ENCODE assay signal across 19 cellular contexts in genomic region chr5:169703803-169704202, GRCh38.
DNase-seq lines count a peak whose midpoint lies in the region; ATAC-seq and TF ChIP-seq lines count a peak whose summit lies in the region.
"Had no signal": no experiment of that assay in that cellular context is flagged by ENCODE, and none has a peak within 500 bp of the region (broad histone marks: within the 10 kb centered on the region; RNA-seq: fewer than 3 reads in every experiment).

No MANE protein-coding gene starts in this region.

- H3K9me3 ChIP-seq in A673 (ENCODE audit: low read depth, low read length, poor library complexity, severe bottlenecking) (no peaks in the 10 kb centered on the region), OCI-LY7 (ENCODE audit: low read length) (no peaks in the 10 kb centered on the region)
- no peaks in the 10 kb centered on the region for H3K9me3 ChIP-seq in BLaER1 treated with 17β-estradiol and CSF1 and Interleukin-3, amounts not matched to agents 10 nM and 100 nM (replicated peaks in 1 of 11)
- H3K9me3 ChIP-seq: gastroesophageal sphincter, left ventricle myocardium inferior, thoracic aorta had no signal

- no peaks in the 10 kb centered on the region for H3K27me3 Mint-ChIP-seq in effector memory CD8-positive, alpha-beta T cell
- H3K27me3 Mint-ChIP-seq: activated naive CD8-positive, alpha-beta T cell had no signal

- no peak overlapping the region for H3K4me3 Mint-ChIP-seq in effector memory CD8-positive, alpha-beta T cell
- H3K4me3 Mint-ChIP-seq: activated naive CD8-positive, alpha-beta T cell; brain had no signal

- intact Hi-C loops in A673 (cut with micrococcal nuclease; ENCODE audit: unreplicated experiment) = loop anchor here (2.0 to 5.0 kb wide), 2 partner anchors 398 to 513 kb away; no protein-coding TSS in a partner anchor
- intact Hi-C loops in OCI-LY7 (cut with micrococcal nuclease; ENCODE audit: unreplicated experiment) = no loop called here

- no TSS peak for BruUV-seq in A673 (replicated peaks; lab: Mats Ljungman, UMichigan)
- BruUV-seq in OCI-LY7 (replicated peaks; lab: Mats Ljungman, UMichigan) = TSS peak; percentile 27

- peak overlapping the region; percentile 15 to 35 for H3K27ac Mint-ChIP-seq in effector memory CD8-positive, alpha-beta T cell

- no peaks in the 10 kb centered on the region for H3K27me3 ChIP-seq in A673 (replicated peaks; ENCODE audit: insufficient read depth, low read depth, low read length, poor library complexity)
- H3K27me3 ChIP-seq in BLaER1 treated with 17β-estradiol and CSF1 and Interleukin-3, amounts not matched to agents 10 nM and 100 nM = no peaks in the 10 kb centered on the region
- H3K27me3 ChIP-seq: gastroesophageal sphincter had no signal

- H3K4me1 Mint-ChIP-seq in effector memory CD8-positive, alpha-beta T cell (ENCODE audit: low read depth in 2 of 2) = peaks cover 7 to 8% of the 10 kb centered on the region in 2 donors

- no peak overlapping the region for H3K27ac ChIP-seq in A673 (ENCODE audit: low read depth, low read length, poor library complexity, severe bottlenecking)
- peak overlapping the region in 1 of 11 experiments; percentile 11; a peak in 2 of 22 replicates for H3K27ac ChIP-seq in BLaER1 treated with 17β-estradiol and CSF1 and Interleukin-3, amounts not matched to agents 10 nM and 100 nM
- H3K27ac ChIP-seq in OCI-LY7 (ENCODE audit: low read depth, low read length, poor library complexity, severe bottlenecking) = peak overlapping the region; percentile 86
- H3K27ac ChIP-seq: epithelial cell of prostate, gastroesophageal sphincter, left ventricle myocardium inferior, thoracic aorta had no signal

- H3K36me3 ChIP-seq in A673 (ENCODE audit: insufficient read depth, low read length, poor library complexity, severe bottlenecking) = no peaks in the 10 kb centered on the region
- H3K36me3 ChIP-seq in BLaER1 treated with 17β-estradiol and CSF1 and Interleukin-3, amounts not matched to agents 10 nM and 100 nM = peaks cover 68 to 100% (median 97%) of the 10 kb centered on the region in 11 experiments
- H3K36me3 ChIP-seq in OCI-LY7 (ENCODE audit: insufficient read depth, low read length) = peaks cover 96% of the 10 kb centered on the region
- H3K36me3 ChIP-seq: gastroesophageal sphincter, left ventricle myocardium inferior, thoracic aorta had no signal

- peak overlapping the region; percentile 1 to 50 (median 32); a peak in 19 of 22 replicates for H3K4me2 ChIP-seq in BLaER1 treated with 17β-estradiol and CSF1 and Interleukin-3, amounts not matched to agents 10 nM and 100 nM
- peak overlapping the region; percentile 25; the same call in 1 of the 2 replicates for H3K4me2 ChIP-seq in OCI-LY7 (ENCODE audit: low read length)

- no peak overlapping the region for H2AFZ ChIP-seq in OCI-LY7 (ENCODE audit: low read length)

- H3K4me1 ChIP-seq in A673 (ENCODE audit: insufficient read depth, low read length, poor library complexity, severe bottlenecking) (peaks cover 25% of the 10 kb centered on the region), OCI-LY7 (ENCODE audit: insufficient read depth, low read length, poor library complexity, severe bottlenecking) (peaks cover 52% of the 10 kb centered on the region)
- H3K4me1 ChIP-seq in BLaER1 treated with 17β-estradiol and CSF1 and Interleukin-3, amounts not matched to agents 10 nM and 100 nM = peaks cover 41 to 60% (median 45%) of the 10 kb centered on the region in 10 experiments
- H3K4me1 ChIP-seq: gastroesophageal sphincter, left ventricle myocardium inferior had no signal

- H3K4me3 ChIP-seq in A673 (ENCODE audit: low read depth, low read length, poor library complexity, severe bottlenecking) = no peak overlapping the region
- no peak overlapping the region for H3K4me3 ChIP-seq in BLaER1 treated with 17β-estradiol and CSF1 and Interleukin-3, amounts not matched to agents 10 nM and 100 nM
- no peak overlapping the region for H3K4me3 ChIP-seq in OCI-LY7 (ENCODE audit: low read depth, low read length, poor library complexity, severe bottlenecking)
- H3K4me3 ChIP-seq: gastroesophageal sphincter, left ventricle myocardium inferior, thoracic aorta had no signal

- TF ChIP-seq CTCF in A673 (conservative IDR thresholded peaks at IDR 0.05; ENCODE audit: low read depth, low read length) (no peak), OCI-LY7 (conservative IDR thresholded peaks at IDR 0.05; ENCODE audit: low read length) (no peak)

- no peak for ATAC-seq in effector memory CD8-positive, alpha-beta T cell (replicated peaks)
- ATAC-seq in GM18861 (IDR thresholded peaks at IDR 0.05; ENCODE audit: unreplicated experiment) = no peak
- ATAC-seq in GM21723 (IDR thresholded peaks at IDR 0.05; ENCODE audit: unreplicated experiment) = no peak
- ATAC-seq: gastroesophageal sphincter had no signal

- H3K36me3 Mint-ChIP-seq in effector memory CD8-positive, alpha-beta T cell (ENCODE audit: insufficient read depth) = peaks cover 72% of the 10 kb centered on the region
- H3K36me3 Mint-ChIP-seq: brain had no signal

- H3K79me2 ChIP-seq in OCI-LY7 (ENCODE audit: insufficient read depth, low read depth, low read length) = peaks cover 3% of the 10 kb centered on the region; the same call in 1 of the 2 replicates

- peaks cover 0 to 87% (median 0%) of the 10 kb centered on the region in 11 experiments; a peak in 9 of 22 replicates for H4K20me1 ChIP-seq in BLaER1 treated with 17β-estradiol and CSF1 and Interleukin-3, amounts not matched to agents 10 nM and 100 nM
- H4K20me1 ChIP-seq in OCI-LY7 (ENCODE audit: insufficient read depth, low read length) = no peaks in the 10 kb centered on the region

- DNase-seq in A673 (ENCODE audit: low spot score) (peak; percentile 20), OCI-LY7 (ENCODE audit: low spot score) (no peak), iPS-NIHi7 (ENCODE audit: extremely low spot score) (no peak)
- no peak for DNase-seq in effector memory CD8-positive, alpha-beta T cell
- DNase-seq: AML-193, HCEC 1CT, Kasumi-1, left ventricle myocardium inferior, NCI-H1105 treated with DMSO at 0.1 percent for 48 hours, NCI-H774, RPMI8226 had no signal

- no peaks in the 10 kb centered on the region for H3K9me2 ChIP-seq in OCI-LY7 (ENCODE audit: insufficient read depth, low read length)

- no peaks in the 10 kb centered on the region for H3K9me3 Mint-ChIP-seq in effector memory CD8-positive, alpha-beta T cell
- H3K9me3 Mint-ChIP-seq: brain had no signal

- POLR2A ChIA-PET in A673 (lab: Charles Lee; ENCODE audit: low non-redundant PET) (no interaction called here), OCI-LY7 (lab: Charles Lee) (no interaction called here)

- H3K9ac ChIP-seq in BLaER1 treated with 17β-estradiol and CSF1 and Interleukin-3, amounts not matched to agents 10 nM and 100 nM = 0 out of 22 replicates have a peak overlapping the region, but pooled peaks of 1 of the 11 experiments have one; percentile 28

- CTCF ChIA-PET in A673 (lab: Charles Lee) (no interaction called here), OCI-LY7 (lab: Charles Lee; ENCODE audit: unreplicated experiment) (no interaction called here)
